3 cellular contexts compared by ENCODE assay signal in genomic region chr18:61931654-61932379, GRCh38.
TF ChIP-seq lines count a peak whose summit lies in the region.

No MANE protein-coding gene starts in this region.

TF ChIP-seq in HepG2, 621 proteins besides CTCF, POLR2A, EP300 and RAD21:
- TF ChIP-seq ZNF12 (CRISPR knock-in tag; IDR thresholded peaks at IDR 0.05), result peak; percentile 87
- TF ChIP-seq MYC (CRISPR knock-in tag; IDR thresholded peaks at IDR 0.05; ENCODE audit: borderline replicate concordance), result no peak
- no peak for TF ChIP-seq REST (IDR thresholded peaks at IDR 0.05; ENCODE audit: borderline replicate concordance in 1 of 2, low read depth in 1 of 2, low read length in 2 of 2)
TF ChIP-seq in HepG2: peak in this region for 1.

TF ChIP-seq in K562, 482 proteins besides CTCF, POLR2A, EP300 and RAD21:
- TF ChIP-seq ZBTB5 (IDR thresholded peaks at IDR 0.05), result no peak
- no peak for TF ChIP-seq BRD4 (IDR thresholded peaks at IDR 0.05)
- TF ChIP-seq ZNF12 (CRISPR knock-in tag; IDR thresholded peaks at IDR 0.05), result peak; percentile 78; the same call in 1 of the 2 replicates

TF ChIP-seq in SK-N-SH treated with all-trans-retinoic acid at 6 μM for 48 hours, 23 proteins besides CTCF, POLR2A, EP300 and RAD21:
- TF ChIP-seq PPARA (CRISPR knock-in tag; IDR thresholded peaks at IDR 0.05; ENCODE audit: borderline replicate concordance) (no peak), ARNTL (CRISPR knock-in tag; IDR thresholded peaks at IDR 0.05; ENCODE audit: borderline replicate concordance, low read depth) (no peak), CSRNP3 (CRISPR knock-in tag; IDR thresholded peaks at IDR 0.05) (no peak), ZNF8 (CRISPR knock-in tag; IDR thresholded peaks at IDR 0.05) (no peak), BACH2 (CRISPR knock-in tag; IDR thresholded peaks at IDR 0.05; ENCODE audit: borderline replicate concordance) (no peak), OSR1 (CRISPR knock-in tag; IDR thresholded peaks at IDR 0.05) (no peak), ESRRG (CRISPR knock-in tag; IDR thresholded peaks at IDR 0.05) (no peak), RARB (CRISPR knock-in tag; IDR thresholded peaks at IDR 0.05) (no peak), ZNF565 (CRISPR knock-in tag; conservative IDR thresholded peaks at IDR 0.05; ENCODE audit: low read depth) (no peak), POU6F1 (CRISPR knock-in tag; IDR thresholded peaks at IDR 0.05; ENCODE audit: borderline replicate concordance, low read depth) (no peak), TCF4 (CRISPR knock-in tag; IDR thresholded peaks at IDR 0.05; ENCODE audit: borderline replicate concordance) (no peak), GLIS3 (CRISPR knock-in tag; IDR thresholded peaks at IDR 0.05) (no peak), TSHZ2 (CRISPR knock-in tag; IDR thresholded peaks at IDR 0.05) (no peak), PATZ1 (CRISPR knock-in tag; IDR thresholded peaks at IDR 0.05; ENCODE audit: borderline replicate concordance) (no peak), ZFP3 (CRISPR knock-in tag; IDR thresholded peaks at IDR 0.05) (no peak)
